ENCODE assay signal across 11 cellular contexts in genomic region chr5:143791848-143792701, GRCh38. TPM values are rescaled to one million over a fixed set of nuclear protein-coding genes. Genes with fewer than 3 reads are reported as not detected.
A peak's percentile ranks its signal among the peaks of the same experiment; 100 is the strongest.
DNase-seq lines count a peak whose midpoint lies in the region; ATAC-seq, FAIRE-seq and TF ChIP-seq lines count a peak whose summit lies in the region.
"Had no signal": no experiment of that assay in that cellular context is flagged by ENCODE, and none has a peak within 500 bp of the region (broad histone marks: within the 10 kb centered on the region; RNA-seq: fewer than 3 reads in every experiment).

No MANE protein-coding gene starts in this region.

- H3K9ac ChIP-seq in GM12878 (ENCODE audit: control insufficient read depth, insufficient read depth, low read length): peak overlapping the region; percentile 61

- H3K27ac ChIP-seq in ACC112 (ENCODE audit: low read depth, low read length) (no peak overlapping the region), GM12878 (ENCODE audit: control insufficient read depth, insufficient read depth) (peak overlapping the region; percentile 62), PC-9 (no peak overlapping the region)

- in situ Hi-C loops in GM12878 (cut with MboI): no loop called here

- H3K36me3 ChIP-seq in ACC112 (ENCODE audit: insufficient read depth, low read length): no peaks in the 10 kb centered on the region
- H3K36me3 ChIP-seq in GM12878 (ENCODE audit: control insufficient read depth in 2 of 2, insufficient read depth in 2 of 2, low read length in 1 of 2): no peaks in the 10 kb centered on the region
- H3K36me3 ChIP-seq in PC-9 (ENCODE audit: low read depth): no peaks in the 10 kb centered on the region
- H3K36me3 ChIP-seq: heart right ventricle had no signal

- H3K4me3 ChIP-seq in ACC112 (ENCODE audit: low read depth, low read length) (no peak overlapping the region), GM12878 (no peak overlapping the region), PC-9 (no peak overlapping the region)

- TF ChIP-seq CTCF in GM12878 (IDR thresholded peaks at IDR 0.05 in 2 of 3, conservative IDR thresholded peaks at IDR 0.05 in 1 of 3; ENCODE audit: control insufficient read depth in 2 of 3, extremely low read depth in 1 of 3, insufficient read depth in 1 of 3, low read depth in 3 of 3, low read length in 3 of 3) (no peak), PC-9 (conservative IDR thresholded peaks at IDR 0.05) (no peak)

- peak; percentile 49 for FAIRE-seq in GM12878 (lab: Jason Lieb, UNC)

- H4K20me1 ChIP-seq in GM12878 (ENCODE audit: control insufficient read depth, insufficient read depth) (no peaks in the 10 kb centered on the region), PC-9 (ENCODE audit: insufficient read depth) (no peaks in the 10 kb centered on the region)

- H3K9me3 ChIP-seq in GM12878 (replicated peaks; ENCODE audit: control insufficient read depth, insufficient read depth, low read length): no peaks in the 10 kb centered on the region
- H3K9me3 ChIP-seq in PC-9 (ENCODE audit: insufficient read depth, low read depth): no peaks in the 10 kb centered on the region
- H3K9me3 ChIP-seq: heart right ventricle had no signal

- RAD21 ChIA-PET in GM12878 (lab: Charles Lee; ENCODE audit: unreplicated experiment): interaction anchor here (1.0 to 1.2 kb wide), 3 partner anchors 9 to 227 kb away, joined by 3 read pairs; no protein-coding TSS in a partner anchor

- no peak for TF ChIP-seq EP300 in GM12878 (IDR thresholded peaks at IDR 0.05; ENCODE audit: borderline replicate concordance in 1 of 2, control insufficient read depth in 1 of 2, low read depth in 2 of 2, low read length in 2 of 2)

- SMC1A ChIA-PET in GM12878 (lab: Charles Lee; ENCODE audit: uncharacterized antibody, unreplicated experiment): interaction anchor here (0.6 to 2.0 kb wide), 5 partner anchors 33 to 807 kb away, joined by 3 to 7 read pairs (median 3); no protein-coding TSS in a partner anchor

- DNase-seq in GM12878 (ENCODE audit: low read depth, low spot score) (no peak), GM19240 (ENCODE audit: insufficient read length, low spot score) (no peak), iPS-NIHi11 (ENCODE audit: low spot score) (no peak), PC-9 (no peak), NCI-H345 treated with DMSO at 0.1 percent for 48 hours (lab: John Stamatoyannopoulos, UW; ENCODE audit: unreplicated experiment) (no peak)
- DNase-seq: heart right ventricle had no signal

- CTCF ChIA-PET in GM12878 (lab: Yijun Ruan, JAX) (interaction anchor here (0.8 to 1.9 kb wide), 3 partner anchors 10 to 98 kb away, joined by 3 to 11 read pairs (median 3); no protein-coding TSS in a partner anchor), PC-9 (lab: Charles Lee) (no interaction called here)

- H3K4me1 ChIP-seq in ACC112 (ENCODE audit: control insufficient read depth, insufficient read depth, low read length, unreplicated experiment) (peaks cover 6% of the 10 kb centered on the region), GM12878 (ENCODE audit: control insufficient read depth, insufficient read depth, low read length) (no peaks in the 10 kb centered on the region; the same call in 1 of the 2 replicates), PC-9 (replicated peaks; ENCODE audit: insufficient read depth) (no peaks in the 10 kb centered on the region)

- no peaks in the 10 kb centered on the region for H3K79me2 ChIP-seq in ACC112 (ENCODE audit: control insufficient read depth, insufficient read depth, low read length, unreplicated experiment)
- H3K79me2 ChIP-seq in GM12878 (ENCODE audit: control insufficient read depth, insufficient read depth, low read length): no peaks in the 10 kb centered on the region
- H3K79me2 ChIP-seq in PC-9 (ENCODE audit: low read depth): no peaks in the 10 kb centered on the region

- TF ChIP-seq RAD21 in GM12878 (IDR thresholded peaks at IDR 0.05; ENCODE audit: insufficient read depth, low read depth, low read length): no peak

- no peaks in the 10 kb centered on the region for H3F3A ChIP-seq in PC-9 (ENCODE audit: insufficient read depth, low read depth)

- BruUV-seq in GM12878 (replicated peaks; lab: Mats Ljungman, UMichigan) (no TSS peak), PC-9 (replicated peaks; lab: Mats Ljungman, UMichigan) (no TSS peak)

- intact Hi-C loops in GM12878 (cut with micrococcal nuclease; ENCODE audit: unreplicated experiment) (no loop called here), PC-9 (cut with micrococcal nuclease; ENCODE audit: unreplicated experiment) (no loop called here)

- peak; percentile 63 for ATAC-seq in GM19023 (IDR thresholded peaks at IDR 0.05; ENCODE audit: unreplicated experiment)
- ATAC-seq in HG03520 (IDR thresholded peaks at IDR 0.05; ENCODE audit: unreplicated experiment): peak; percentile 57
- ATAC-seq in GM12878: peak; percentile 84

- POLR2A ChIA-PET in GM12878 (lab: Charles Lee): interaction anchor here (1.4 kb wide), 1 partner anchor 11 kb away, joined by 3 read pairs; no protein-coding TSS in a partner anchor
- POLR2A ChIA-PET in PC-9 (lab: Charles Lee; ENCODE audit: unreplicated experiment): no interaction called here

- H3K9me2 ChIP-seq in PC-9 (ENCODE audit: insufficient read depth): no peaks in the 10 kb centered on the region

- no peaks in the 10 kb centered on the region for H3K27me3 ChIP-seq in ACC112 (ENCODE audit: insufficient read depth, low read length)
- H3K27me3 ChIP-seq in GM12878 (replicated peaks in 1 of 2; ENCODE audit: control insufficient read depth in 2 of 2, insufficient read depth in 2 of 2, low read length in 1 of 2): no peaks in the 10 kb centered on the region
- H3K27me3 ChIP-seq in PC-9 (ENCODE audit: insufficient read depth, low read depth): no peaks in the 10 kb centered on the region
- H3K27me3 ChIP-seq: heart right ventricle had no signal

- TF ChIP-seq POLR2A in GM12878 (IDR thresholded peaks at IDR 0.05; ENCODE audit: low read depth, low read length): no peak

- 15% methylated on average over 10 of the region's 10 CpGs for WGBS in GM12878 (ENCODE audit: insufficient coverage, insufficient replicate concordance, low lambda C conversion rate, missing lambda C conversion rate)

- H3K4me2 ChIP-seq in GM12878 (ENCODE audit: control insufficient read depth, insufficient read depth) (peak overlapping the region; percentile 72), PC-9 (no peak overlapping the region)

- H2AFZ ChIP-seq in ACC112 (ENCODE audit: low read length, unreplicated experiment): peak overlapping the region; percentile 90
- peak overlapping the region; percentile 78 for H2AFZ ChIP-seq in GM12878 (ENCODE audit: control insufficient read depth, low read depth, low read length)
- H2AFZ ChIP-seq in PC-9: no peak overlapping the region

TF ChIP-seq in GM12878, 131 proteins besides CTCF, POLR2A, EP300 and RAD21 (continues in another document):
- TF ChIP-seq STAT1 (conservative IDR thresholded peaks at IDR 0.05): no peak
- peak; percentile 65 to 77; a peak in 3 of 4 replicates for TF ChIP-seq IKZF2 (IDR thresholded peaks at IDR 0.05)
- no peak for TF ChIP-seq SUPT20H (IDR thresholded peaks at IDR 0.05; ENCODE audit: borderline replicate concordance, control insufficient read depth, low read depth, low read length)
- TF ChIP-seq FOS (IDR thresholded peaks at IDR 0.05; ENCODE audit: borderline replicate concordance, extremely low read depth, insufficient read length): no peak
- no peak for TF ChIP-seq SMAD1 (IDR thresholded peaks at IDR 0.05; ENCODE audit: low read depth, partially characterized antibody)
- no peak for TF ChIP-seq NFXL1 (IDR thresholded peaks at IDR 0.05; ENCODE audit: borderline replicate concordance)
- TF ChIP-seq CHD4 (IDR thresholded peaks at IDR 0.05): no peak
- TF ChIP-seq SIN3A (IDR thresholded peaks at IDR 0.05; ENCODE audit: low read depth, low read length): no peak
- no peak for TF ChIP-seq CEBPB (IDR thresholded peaks at IDR 0.05; ENCODE audit: borderline replicate concordance in 1 of 2, low read depth in 2 of 2, low read length in 2 of 2)
- no peak for TF ChIP-seq SP1 (IDR thresholded peaks at IDR 0.05; ENCODE audit: low read depth, low read length)
- no peak for TF ChIP-seq ATF7 (IDR thresholded peaks at IDR 0.05; ENCODE audit: low read depth)
- TF ChIP-seq ZNF384 (IDR thresholded peaks at IDR 0.05; ENCODE audit: borderline replicate concordance, low read depth, low read length): no peak
- TF ChIP-seq TCF7 (IDR thresholded peaks at IDR 0.05; ENCODE audit: borderline replicate concordance): no peak
- no peak for TF ChIP-seq SUZ12 (IDR thresholded peaks at IDR 0.05; ENCODE audit: unreplicated experiment)
- no peak for TF ChIP-seq CBX3 (IDR thresholded peaks at IDR 0.05; ENCODE audit: borderline replicate concordance, low read depth)
- TF ChIP-seq PAX5 (IDR thresholded peaks at IDR 0.05; ENCODE audit: borderline replicate concordance, low read depth, low read length): no peak
- peak; percentile 56 for TF ChIP-seq MEF2B (IDR thresholded peaks at IDR 0.05; ENCODE audit: partially characterized antibody, poor library complexity, severe bottlenecking)
- TF ChIP-seq SREBF1 (IDR thresholded peaks at IDR 0.05; ENCODE audit: low read length): no peak
- TF ChIP-seq ZNF24 (IDR thresholded peaks at IDR 0.05): no peak
- TF ChIP-seq KLF5 (IDR thresholded peaks at IDR 0.05; ENCODE audit: partially characterized antibody): no peak
- no peak for TF ChIP-seq TCF12 (IDR thresholded peaks at IDR 0.05; ENCODE audit: low read depth, low read length)
- TF ChIP-seq STAT3 (IDR thresholded peaks at IDR 0.05; ENCODE audit: low read depth, low read length): no peak
- TF ChIP-seq IKZF1 (conservative IDR thresholded peaks at IDR 0.05): peak; percentile 64

RNA-seq across cellular contexts. Expression of gene HMHB1, which starts 19.9 kb away (rescaled TPM):
- not detected in 2 replicates for total RNA-seq in GM12878 (2013; cell fraction: nucleolus; rRNA removed)
- total RNA-seq in GM12878 (2014; rRNA removed) (0.45 and 2.0 TPM in 2 replicates), GM12878 (2014; rRNA removed; fragmentation: Illumina TruSeq; extraction: Trizol) (3.0 and 3.1 TPM in 2 replicates), GM12878 (2021) (3.0 and 3.6 TPM in 2 replicates), PC-9 (2021) (not detected in 2 replicates)
- polyA plus RNA-seq in GM12878 (2011; ENCODE audit: low read depth): not detected
- polyA plus RNA-seq in GM12878 (2011; rRNA removed) (1.5 and 2.1 TPM in 2 replicates), GM12878 (2014; fragmentation: Illumina TruSeq; extraction: Trizol) (1.6 TPM in 1 of 2 replicates, not detected in the other), GM12878 (2014; fragmentation: Nextera tagmentation; extraction: Ambion mirVana) (10 to 100 TPM; 16.0 to 20.3 TPM), GM12878 (2014; rRNA removed) (4.1 and 6.2 TPM in 2 replicates), GM12878 (2016; fragmentation: Nextera tagmentation; extraction: Ambion mirVana) (1 to 10 TPM; 7.5 to 9.5 TPM)
- polyA plus RNA-seq in GM12878 (2011; cell fraction: cytosol; rRNA removed): 0.81 TPM in 1 of 2 replicates, not detected in the other
- polyA plus RNA-seq in GM12878 (2011; cell fraction: nucleus; rRNA removed): 0.76 TPM in 1 of 2 replicates, not detected in the other
- 1.6 and 2.6 TPM in 2 replicates for polyA plus RNA-seq in GM12878 (2012)
- not detected in 2 replicates for polyA minus RNA-seq in GM12878 (2011; rRNA and poly(A)+ RNA removed)
- not detected in 2 replicates for polyA minus RNA-seq in GM12878 (2011; cell fraction: cytosol; rRNA and poly(A)+ RNA removed)
- not detected in 2 replicates for polyA minus RNA-seq in GM12878 (2011; cell fraction: nucleus; rRNA and poly(A)+ RNA removed)
- total RNA-seq: Daoy, heart right ventricle, LHCN-M2 had no signal
- polyA plus RNA-seq: heart right ventricle had no signal
